32 cellular contexts compared by ENCODE assay signal in the genomic region with DNA sequence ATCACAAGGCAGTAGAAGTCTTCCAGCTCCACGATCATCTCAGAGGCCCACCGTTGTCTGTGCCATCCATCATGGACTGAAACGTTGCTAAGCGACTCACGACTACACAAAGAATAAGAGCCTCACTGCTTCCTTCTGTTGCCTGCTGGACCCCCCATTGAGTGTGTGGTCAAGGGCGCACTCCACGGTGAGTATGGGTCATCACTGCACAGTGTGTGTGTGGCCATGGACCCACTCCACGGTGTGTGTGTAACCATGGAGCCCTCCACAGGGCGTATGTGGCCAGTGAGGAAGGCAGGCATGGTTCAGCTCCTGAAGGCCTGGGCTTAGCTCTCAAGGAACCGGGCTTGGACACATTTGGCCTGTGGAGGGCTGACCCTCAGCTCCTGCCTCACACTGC.
"Had no signal": no experiment of that assay in that cellular context is flagged by ENCODE, and none has a peak within 500 bp of the region (broad histone marks: within the 10 kb centered on the region; RNA-seq: fewer than 3 reads in every experiment).

No MANE protein-coding gene starts in this region.

- H3K9me3 Mint-ChIP-seq: activated naive CD4-positive, alpha-beta T cell treated with anti-CD3 and anti-CD28 coated beads for 36 hours; activated T-cell treated with anti-CD3 and anti-CD28 coated beads, Interleukin-2, amount 50 U/mL, for 4 hours; central memory CD8-positive, alpha-beta T cell; T-helper 1 cell treated with Interleukin-12 subunit alpha and Interleukin-12 subunit beta and Interleukin-4 antibody, amounts not matched to agents 30 μg/mL and 1 μg/mL, for 36 hours had no signal

- H3K4me3 Mint-ChIP-seq: activated CD8-positive, alpha-beta memory T cell treated with anti-CD3 and anti-CD28 coated beads, Interleukin-2, amount 10 ng/mL, durations not matched to agents 7 days and 5 days; activated CD8-positive, alpha-beta T cell treated with anti-CD3 and anti-CD28 coated beads, Interleukin-2, amount 10 ng/mL, durations not matched to agents 7 days and 5 days; activated naive CD4-positive, alpha-beta T cell treated with anti-CD3 and anti-CD28 coated beads for 36 hours; activated naive CD8-positive, alpha-beta T cell; activated T-cell treated with anti-CD3 and anti-CD28 coated beads, Interleukin-2, amount 50 U/mL, for 4 hours; brain; central memory CD8-positive, alpha-beta T cell; T-helper 1 cell treated with Interleukin-12 subunit alpha and Interleukin-12 subunit beta and Interleukin-4 antibody, amounts not matched to agents 30 μg/mL and 1 μg/mL, for 36 hours had no signal

- H3K9me3 ChIP-seq: Peyer's patch, SJCRH30 had no signal

- H3K27me3 ChIP-seq: Peyer's patch had no signal

- H3K27ac Mint-ChIP-seq: activated CD8-positive, alpha-beta memory T cell treated with anti-CD3 and anti-CD28 coated beads, Interleukin-2, amount 10 ng/mL, durations not matched to agents 7 days and 5 days; activated CD8-positive, alpha-beta T cell treated with anti-CD3 and anti-CD28 coated beads, Interleukin-2, amount 10 ng/mL, durations not matched to agents 7 days and 5 days; activated naive CD4-positive, alpha-beta T cell treated with anti-CD3 and anti-CD28 coated beads for 36 hours; activated naive CD8-positive, alpha-beta T cell; T-helper 1 cell treated with Interleukin-12 subunit alpha and Interleukin-12 subunit beta and Interleukin-4 antibody, amounts not matched to agents 30 μg/mL and 1 μg/mL, for 36 hours had no signal

- H3K36me3 ChIP-seq: Peyer's patch, SJCRH30 had no signal

- DNase-seq: activated CD4-positive, alpha-beta T cell treated with anti-CD3 and anti-CD28 coated beads for 48 hours; activated CD4-positive, alpha-beta T cell treated with anti-CD3 and anti-CD28 coated beads, Interleukin-2, amount 50 U/mL, for 4 hours; activated CD8-positive, alpha-beta memory T cell treated with anti-CD3 and anti-CD28 coated beads, Interleukin-2, amount 10 ng/mL, durations not matched to agents 7 days and 5 days; activated CD8-positive, alpha-beta T cell treated with anti-CD3 and anti-CD28 coated beads, Interleukin-2, amount 10 ng/mL, durations not matched to agents 7 days and 5 days; activated effector memory CD4-positive, alpha-beta T cell treated with anti-CD3 and anti-CD28 coated beads, Interleukin-2, amount 50 U/mL, for 16 hours; activated naive CD4-positive, alpha-beta T cell treated with anti-CD3 and anti-CD28 coated beads for 36 hours; activated T-cell treated with anti-CD3 and anti-CD28 coated beads, Interleukin-2, amount 50 U/mL, for 4 hours; amygdala; KG1; MV-4-11; NCI-H1092 treated with DMSO at 0.1 percent for 48 hours; NCI-H1417 treated with DMSO at 0.1 percent for 48 hours; NCI-H1694; NCI-H2029; NCI-H2107; NCI-H2171 treated with DMSO at 0.1 percent for 48 hours; NCI-H226; NCI-H526; NK-92 treated with Interleukin-12 subunit alpha and Interleukin-12 subunit beta, amount 100 ng/mL, for 24 hours; OCI-M1; Right ventricle myocardium superior; SJCRH30; SW 1271 had no signal

- FAIRE-seq: astrocyte had no signal

- H3K27ac ChIP-seq: Peyer's patch, RWPE1, SJCRH30 had no signal

- H3K4me3 ChIP-seq: Peyer's patch, SJCRH30 had no signal

- H3K36me3 Mint-ChIP-seq: activated CD8-positive, alpha-beta memory T cell treated with anti-CD3 and anti-CD28 coated beads, Interleukin-2, amount 10 ng/mL, durations not matched to agents 7 days and 5 days; activated naive CD8-positive, alpha-beta T cell; brain had no signal

- ATAC-seq: activated CD4-positive, CD25-positive, alpha-beta regulatory T cell treated with anti-CD3 and anti-CD28 coated beads, Interleukin-2, amount 50 U/mL, for 24 hours; activated CD8-positive, alpha-beta memory T cell treated with anti-CD3 and anti-CD28 coated beads, Interleukin-2, amount 10 ng/mL, durations not matched to agents 7 days and 5 days; activated CD8-positive, alpha-beta T cell treated with anti-CD3 and anti-CD28 coated beads, Interleukin-2, amount 10 ng/mL, durations not matched to agents 7 days and 5 days; activated T-cell treated with anti-CD3 and anti-CD28 coated beads, Interleukin-2, amount 50 U/mL, for 4 hours; SK-N-SH treated with all-trans-retinoic acid at 6 μM for 48 hours had no signal
